10 cellular contexts compared by ENCODE assay signal in the genomic region with DNA sequence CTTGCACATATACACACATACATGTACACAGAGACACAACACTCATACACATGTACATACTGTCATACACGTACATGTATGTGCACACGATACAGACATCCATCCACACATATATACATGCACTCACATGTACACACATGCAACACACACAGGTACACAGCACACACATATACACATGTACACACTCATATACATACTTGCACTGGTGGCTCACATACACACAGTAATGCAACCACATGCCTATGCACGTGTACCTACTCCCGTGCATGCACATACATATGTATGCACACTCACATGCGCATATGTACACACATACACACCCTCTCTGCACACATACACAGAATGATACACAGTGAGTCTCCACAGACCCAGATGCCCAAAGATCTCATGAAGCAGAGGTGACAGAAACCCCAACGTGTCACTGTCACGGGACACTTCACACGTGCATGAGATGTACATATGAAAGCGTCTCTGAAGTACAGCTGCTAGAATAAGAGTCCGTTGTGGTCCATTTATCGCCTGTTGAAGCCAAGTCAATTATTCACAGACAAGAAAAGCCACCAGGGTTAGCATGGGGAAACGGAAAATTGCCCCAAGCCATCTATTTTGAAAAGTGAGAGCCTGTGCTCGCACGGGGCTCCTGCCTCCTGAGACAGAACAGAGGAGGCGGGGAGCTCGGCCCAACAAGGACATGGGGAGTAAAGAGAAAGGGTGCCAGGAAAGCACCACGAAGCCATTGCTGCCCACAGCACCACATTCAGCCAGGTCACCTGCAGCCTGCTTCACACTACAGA. TPM values are rescaled to one million over a fixed set of nuclear protein-coding genes. Genes with fewer than 3 reads are reported as not detected.
A peak's percentile ranks its signal among the peaks of the same experiment; 100 is the strongest.
DNase-seq lines count a peak whose midpoint lies in the region; ATAC-seq, FAIRE-seq and TF ChIP-seq lines count a peak whose summit lies in the region.
"Had no signal": no experiment of that assay in that cellular context is flagged by ENCODE, and none has a peak within 500 bp of the region (broad histone marks: within the 10 kb centered on the region; RNA-seq: fewer than 3 reads in every experiment).

No MANE protein-coding gene starts in this region.

- peak; percentile 86 for FAIRE-seq in urothelium cell line (lab: Jason Lieb, UNC)

- no peaks in the 10 kb centered on the region for H3K9me3 Mint-ChIP-seq in stimulated activated naive CD8-positive, alpha-beta T cell treated with anti-CD3 and anti-CD28 coated beads, Interleukin-15, Interleukin-2, amounts not matched to agents 100 ng/mL and 50 ng/mL, for 24 hours
- no peaks in the 10 kb centered on the region for H3K9me3 Mint-ChIP-seq in stimulated activated naive CD8-positive, alpha-beta T cell treated with anti-CD3 and anti-CD28 coated beads, Interleukin-15, amount 100 ng/mL, for 72 hours
- H3K9me3 Mint-ChIP-seq in activated T-cell treated with anti-CD3 and anti-CD28 coated beads, Interleukin-2, amount 50 U/mL, for 72 hours: no peaks in the 10 kb centered on the region

- TF ChIP-seq CTCF in HL-60 (IDR thresholded peaks at IDR 0.05; ENCODE audit: insufficient read depth, low read length) (no peak), tibial artery (IDR thresholded peaks at IDR 0.05) (no peak)

- H3K4me3 Mint-ChIP-seq in stimulated activated naive CD8-positive, alpha-beta T cell treated with anti-CD3 and anti-CD28 coated beads, Interleukin-15, Interleukin-2, amounts not matched to agents 100 ng/mL and 50 ng/mL, for 24 hours: no peak overlapping the region
- H3K4me3 Mint-ChIP-seq in stimulated activated naive CD8-positive, alpha-beta T cell treated with anti-CD3 and anti-CD28 coated beads, Interleukin-15, amount 100 ng/mL, for 72 hours: no peak overlapping the region
- no peak overlapping the region for H3K4me3 Mint-ChIP-seq in activated T-cell treated with anti-CD3 and anti-CD28 coated beads, Interleukin-2, amount 50 U/mL, for 72 hours

- H3K36me3 Mint-ChIP-seq in stimulated activated naive CD8-positive, alpha-beta T cell treated with anti-CD3 and anti-CD28 coated beads, Interleukin-15, Interleukin-2, amounts not matched to agents 100 ng/mL and 50 ng/mL, for 24 hours (ENCODE audit: low read depth): peaks cover 46% of the 10 kb centered on the region
- H3K36me3 Mint-ChIP-seq in activated T-cell treated with anti-CD3 and anti-CD28 coated beads, Interleukin-2, amount 50 U/mL, for 72 hours (ENCODE audit: insufficient read depth in 2 of 2): peaks cover 0 to 5% of the 10 kb centered on the region in 2 donors

- peak overlapping the region; percentile 69 for H3K27ac Mint-ChIP-seq in stimulated activated naive CD8-positive, alpha-beta T cell treated with anti-CD3 and anti-CD28 coated beads, Interleukin-15, Interleukin-2, amounts not matched to agents 100 ng/mL and 50 ng/mL, for 24 hours
- H3K27ac Mint-ChIP-seq in stimulated activated naive CD8-positive, alpha-beta T cell treated with anti-CD3 and anti-CD28 coated beads, Interleukin-15, amount 100 ng/mL, for 72 hours: no peak overlapping the region
- H3K27ac Mint-ChIP-seq in activated T-cell treated with anti-CD3 and anti-CD28 coated beads, Interleukin-2, amount 50 U/mL, for 72 hours: no peak overlapping the region

- H3K4me1 Mint-ChIP-seq in stimulated activated naive CD8-positive, alpha-beta T cell treated with anti-CD3 and anti-CD28 coated beads, Interleukin-15, Interleukin-2, amounts not matched to agents 100 ng/mL and 50 ng/mL, for 24 hours (ENCODE audit: low read depth): peaks cover 74% of the 10 kb centered on the region
- H3K4me1 Mint-ChIP-seq in stimulated activated naive CD8-positive, alpha-beta T cell treated with anti-CD3 and anti-CD28 coated beads, Interleukin-15, amount 100 ng/mL, for 72 hours: peaks cover 63% of the 10 kb centered on the region
- H3K4me1 Mint-ChIP-seq in activated T-cell treated with anti-CD3 and anti-CD28 coated beads, Interleukin-2, amount 50 U/mL, for 72 hours (ENCODE audit: low read depth): peaks cover 31% of the 10 kb centered on the region

- H3K4me3 ChIP-seq in HL-60 (replicated peaks; ENCODE audit: insufficient read depth, low read length): no peak overlapping the region
- H3K4me3 ChIP-seq in tibial artery: no peak overlapping the region

- no peaks in the 10 kb centered on the region for H3K27me3 Mint-ChIP-seq in stimulated activated naive CD8-positive, alpha-beta T cell treated with anti-CD3 and anti-CD28 coated beads, Interleukin-15, Interleukin-2, amounts not matched to agents 100 ng/mL and 50 ng/mL, for 24 hours
- H3K27me3 Mint-ChIP-seq in stimulated activated naive CD8-positive, alpha-beta T cell treated with anti-CD3 and anti-CD28 coated beads, Interleukin-15, amount 100 ng/mL, for 72 hours: no peaks in the 10 kb centered on the region
- no peaks in the 10 kb centered on the region for H3K27me3 Mint-ChIP-seq in activated T-cell treated with anti-CD3 and anti-CD28 coated beads, Interleukin-2, amount 50 U/mL, for 72 hours (ENCODE audit: low read depth)

- H3K27me3 ChIP-seq in HL-60 (ENCODE audit: insufficient read depth, poor library complexity, severe bottlenecking) (no peaks in the 10 kb centered on the region), tibial artery (no peaks in the 10 kb centered on the region)

- peaks cover 0 to 25% (median 16%) of the 10 kb centered on the region in 4 donors for H3K4me1 ChIP-seq in tibial artery

- H3K27ac ChIP-seq in HL-60 (replicated peaks): peak overlapping the region; percentile 65
- H3K27ac ChIP-seq in tibial artery: no peak overlapping the region

- no peak for ATAC-seq in stimulated activated naive CD8-positive, alpha-beta T cell treated with anti-CD3 and anti-CD28 coated beads, Interleukin-15, amount 100 ng/mL, for 72 hours
- ATAC-seq in HG02759 (IDR thresholded peaks at IDR 0.05; ENCODE audit: unreplicated experiment): peak; percentile 48
- no peak for ATAC-seq in activated T-cell treated with anti-CD3 and anti-CD28 coated beads, Interleukin-2, amount 50 U/mL, for 72 hours (replicated peaks in 1 of 2)

- no peaks in the 10 kb centered on the region for H3K9me3 ChIP-seq in tibial artery

- no peak for DNase-seq in stimulated activated naive CD8-positive, alpha-beta T cell treated with anti-CD3 and anti-CD28 coated beads, Interleukin-15, amount 100 ng/mL, for 72 hours
- no peak for DNase-seq in HL-60 (ENCODE audit: low read depth in 1 of 2, low spot score in 1 of 2)
- DNase-seq in urothelium cell line (ENCODE audit: low spot score): no peak
- no peak for DNase-seq in NCI-H146 (lab: John Stamatoyannopoulos, UW)
- no peak for DNase-seq in activated T-cell treated with anti-CD3 and anti-CD28 coated beads, Interleukin-2, amount 50 U/mL, for 72 hours
- no peak for DNase-seq in tibial artery
- DNase-seq: NCI-H1048 had no signal

- peaks cover 0 to 38% (median 14%) of the 10 kb centered on the region in 3 donors for H3K36me3 ChIP-seq in tibial artery

- intact Hi-C loops in tibial artery (cut with DNase I; ENCODE audit: low total_unique reads): no loop called here

RNA-seq across cellular contexts. Expression of a gene that starts 24.9 kb away (rescaled TPM):
- total RNA-seq in activated T-cell treated with anti-CD3 and anti-CD28 coated beads, Interleukin-2, amount 50 U/mL, for 72 hours: 10 to 100 TPM; 31.3 to 37.7 TPM

RNA-seq across cellular contexts. Expression of a gene that starts 53.6 kb away (rescaled TPM):
- total RNA-seq in activated T-cell treated with anti-CD3 and anti-CD28 coated beads, Interleukin-2, amount 50 U/mL, for 72 hours: not detected
- total RNA-seq: SK-MEL-5 had no signal
